Comparison of ENCODE assay signal across 1 cellular context in the genomic region with DNA sequence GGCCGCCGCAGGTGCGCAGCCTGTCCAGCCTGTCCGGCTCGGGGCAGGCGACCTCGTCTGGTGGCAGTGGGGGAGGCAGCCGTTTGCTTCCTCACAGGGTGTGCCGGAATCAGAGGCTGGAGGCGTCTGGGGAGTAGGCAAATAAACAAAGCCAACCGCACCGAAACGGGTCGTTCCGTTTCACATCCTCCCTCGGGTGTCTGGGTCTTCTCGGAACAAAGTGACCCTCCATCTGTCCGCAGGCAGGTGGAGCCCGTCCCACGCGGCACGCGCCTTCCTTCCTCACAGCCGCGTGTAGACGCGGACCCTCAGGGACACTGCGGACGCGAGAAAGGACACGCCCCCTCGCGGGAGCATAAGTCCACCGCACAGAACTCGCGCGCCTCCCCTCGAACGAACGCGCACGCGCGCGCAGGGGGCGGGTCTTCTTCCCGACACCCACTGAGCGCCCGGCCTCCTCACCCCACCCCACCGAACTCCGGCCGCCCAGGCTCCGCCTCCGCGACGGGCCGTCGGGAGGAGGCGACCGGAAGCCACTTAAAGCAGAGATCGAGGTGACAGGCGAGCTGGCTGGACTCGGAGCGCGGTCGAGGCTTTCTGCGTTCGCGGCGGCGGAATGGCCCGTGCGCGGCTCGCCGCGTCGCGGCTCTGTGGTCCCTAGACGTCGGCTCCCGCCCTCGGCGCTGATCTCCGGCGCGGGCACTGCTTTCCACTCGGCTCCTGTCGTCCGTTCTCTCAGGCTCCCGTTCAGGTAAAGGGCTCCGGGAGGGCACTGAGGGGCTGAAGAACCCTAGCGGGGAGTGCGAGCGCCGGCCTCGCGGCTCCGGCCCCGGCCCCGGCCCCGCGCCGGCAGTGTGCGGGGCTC.
A peak's percentile ranks its signal among the peaks of the same experiment; 100 is the strongest.
TF ChIP-seq lines count a peak whose summit lies in the region.

A gene with protein sequence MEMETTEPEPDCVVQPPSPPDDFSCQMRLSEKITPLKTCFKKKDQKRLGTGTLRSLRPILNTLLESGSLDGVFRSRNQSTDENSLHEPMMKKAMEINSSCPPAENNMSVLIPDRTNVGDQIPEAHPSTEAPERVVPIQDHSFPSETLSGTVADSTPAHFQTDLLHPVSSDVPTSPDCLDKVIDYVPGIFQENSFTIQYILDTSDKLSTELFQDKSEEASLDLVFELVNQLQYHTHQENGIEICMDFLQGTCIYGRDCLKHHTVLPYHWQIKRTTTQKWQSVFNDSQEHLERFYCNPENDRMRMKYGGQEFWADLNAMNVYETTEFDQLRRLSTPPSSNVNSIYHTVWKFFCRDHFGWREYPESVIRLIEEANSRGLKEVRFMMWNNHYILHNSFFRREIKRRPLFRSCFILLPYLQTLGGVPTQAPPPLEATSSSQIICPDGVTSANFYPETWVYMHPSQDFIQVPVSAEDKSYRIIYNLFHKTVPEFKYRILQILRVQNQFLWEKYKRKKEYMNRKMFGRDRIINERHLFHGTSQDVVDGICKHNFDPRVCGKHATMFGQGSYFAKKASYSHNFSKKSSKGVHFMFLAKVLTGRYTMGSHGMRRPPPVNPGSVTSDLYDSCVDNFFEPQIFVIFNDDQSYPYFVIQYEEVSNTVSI (plus strand): TSS at position 545 of the 865 bp plus-strand sequence. CDS start 3,108 bp downstream, outside the sequence.

TF ChIP-seq in HCT116, 20 proteins besides CTCF, POLR2A, EP300 and RAD21 (continued from another document):
- TF ChIP-seq, protein P1, sequence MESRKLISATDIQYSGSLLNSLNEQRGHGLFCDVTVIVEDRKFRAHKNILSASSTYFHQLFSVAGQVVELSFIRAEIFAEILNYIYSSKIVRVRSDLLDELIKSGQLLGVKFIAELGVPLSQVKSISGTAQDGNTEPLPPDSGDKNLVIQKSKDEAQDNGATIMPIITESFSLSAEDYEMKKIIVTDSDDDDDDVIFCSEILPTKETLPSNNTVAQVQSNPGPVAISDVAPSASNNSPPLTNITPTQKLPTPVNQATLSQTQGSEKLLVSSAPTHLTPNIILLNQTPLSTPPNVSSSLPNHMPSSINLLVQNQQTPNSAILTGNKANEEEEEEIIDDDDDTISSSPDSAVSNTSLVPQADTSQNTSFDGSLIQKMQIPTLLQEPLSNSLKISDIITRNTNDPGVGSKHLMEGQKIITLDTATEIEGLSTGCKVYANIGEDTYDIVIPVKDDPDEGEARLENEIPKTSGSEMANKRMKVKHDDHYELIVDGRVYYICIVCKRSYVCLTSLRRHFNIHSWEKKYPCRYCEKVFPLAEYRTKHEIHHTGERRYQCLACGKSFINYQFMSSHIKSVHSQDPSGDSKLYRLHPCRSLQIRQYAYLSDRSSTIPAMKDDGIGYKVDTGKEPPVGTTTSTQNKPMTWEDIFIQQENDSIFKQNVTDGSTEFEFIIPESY (IDR thresholded peaks at IDR 0.05; ENCODE audit: extremely low read depth, insufficient replicate concordance, low read length): peak; percentile 15
- TF ChIP-seq FOSL1 (IDR thresholded peaks at IDR 0.05; ENCODE audit: low read depth) (peak; percentile 11; the same call in 1 of the 2 replicates), YY1 (IDR thresholded peaks at IDR 0.05; ENCODE audit: extremely low read depth, insufficient replicate concordance, low read depth, low read length) (peak; percentile 39), SRF (IDR thresholded peaks at IDR 0.05; ENCODE audit: low read depth) (no peak; the same call in 1 of the 2 replicates), POLR2AphosphoS5 (IDR thresholded peaks at IDR 0.05; ENCODE audit: low read depth, low read length) (peak; percentile 98), SIN3A (IDR thresholded peaks at IDR 0.05; ENCODE audit: low read depth) (peak; percentile 96), CEBPB (IDR thresholded peaks at IDR 0.05; ENCODE audit: low read depth) (no peak), TCF7L2 (IDR thresholded peaks at IDR 0.05; ENCODE audit: borderline replicate concordance, extremely low read depth, insufficient read depth, insufficient read length) (peak; percentile 20), CBX3 (IDR thresholded peaks at IDR 0.05; ENCODE audit: low read depth) (peak; percentile 91)
- TF ChIP-seq, protein P2, sequence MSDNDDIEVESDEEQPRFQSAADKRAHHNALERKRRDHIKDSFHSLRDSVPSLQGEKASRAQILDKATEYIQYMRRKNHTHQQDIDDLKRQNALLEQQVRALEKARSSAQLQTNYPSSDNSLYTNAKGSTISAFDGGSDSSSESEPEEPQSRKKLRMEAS (IDR thresholded peaks at IDR 0.05): peak; percentile 95
